In the genomic region with DNA sequence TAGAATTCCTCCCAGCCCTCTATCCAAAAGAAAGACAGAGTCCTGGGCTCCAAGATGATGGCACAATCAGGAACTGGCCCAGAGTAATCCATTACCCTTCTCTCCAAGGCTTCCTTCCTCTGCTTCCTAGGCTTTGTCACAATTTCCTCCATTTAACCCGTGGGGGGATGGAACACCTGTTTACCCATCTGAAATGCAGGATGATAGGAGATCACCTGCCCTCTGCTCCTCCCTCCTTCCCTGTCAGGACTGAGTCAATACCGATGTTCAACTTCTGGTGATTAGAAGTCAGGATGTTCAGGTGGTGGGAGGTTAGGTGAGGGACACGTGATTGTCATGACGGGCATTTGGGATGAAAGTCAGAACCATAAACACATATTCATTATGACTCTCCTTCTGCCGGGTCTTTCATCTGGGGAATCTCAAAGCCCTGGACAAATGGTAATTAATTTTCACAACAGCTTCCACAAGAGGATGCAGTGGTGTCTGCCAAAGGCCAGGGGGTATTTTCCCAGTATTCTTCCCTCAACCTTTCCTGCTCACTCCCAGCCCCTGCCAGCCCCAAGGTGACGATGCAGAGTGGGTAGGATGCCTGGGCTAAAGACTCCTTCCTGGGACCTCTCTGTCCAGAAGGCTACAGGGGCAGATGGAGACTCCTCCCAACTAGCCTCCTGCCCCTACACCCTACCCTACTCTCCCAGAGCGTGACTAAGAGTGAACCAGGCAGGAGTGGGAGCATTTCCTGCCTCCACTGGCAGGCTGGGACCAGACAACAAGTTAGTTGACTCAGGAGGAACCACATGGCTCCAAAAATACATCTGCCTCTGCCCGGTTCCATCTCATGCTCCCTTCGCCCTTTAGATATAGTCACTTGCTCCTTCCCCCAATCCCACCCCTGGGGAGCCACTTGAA, we compare ENCODE assay signal across 13 cellular contexts. TPM values are rescaled to one million over a fixed set of nuclear protein-coding genes. Genes with fewer than 3 reads are reported as not detected.
A peak's percentile ranks its signal among the peaks of the same experiment; 100 is the strongest.
DNase-seq lines count a peak whose midpoint lies in the region; ATAC-seq and TF ChIP-seq lines count a peak whose summit lies in the region.
"Had no signal": no experiment of that assay in that cellular context is flagged by ENCODE, and none has a peak within 500 bp of the region (broad histone marks: within the 10 kb centered on the region; RNA-seq: fewer than 3 reads in every experiment).

No MANE protein-coding gene starts in this region.

- peaks cover 67% of the 10 kb centered on the region for H3K4me1 ChIP-seq in GM23248 (ENCODE audit: insufficient read depth)
- peaks cover 10% of the 10 kb centered on the region for H3K4me1 ChIP-seq in neural progenitor cell

- H4K20me1 ChIP-seq in GM23248 (ENCODE audit: insufficient read depth): no peaks in the 10 kb centered on the region
- no peaks in the 10 kb centered on the region for H4K20me1 ChIP-seq in neural progenitor cell (ENCODE audit: low read depth)

- H3K36me3 ChIP-seq in GM23248 (ENCODE audit: low read depth): no peaks in the 10 kb centered on the region
- H3K36me3 ChIP-seq in neural progenitor cell: no peaks in the 10 kb centered on the region
- H3K36me3 ChIP-seq: tibial artery had no signal

- H3K36me3 Mint-ChIP-seq in T-helper 17 cell (ENCODE audit: low read depth) (peaks cover 2% of the 10 kb centered on the region), neural progenitor cell (no peaks in the 10 kb centered on the region)
- no peaks in the 10 kb centered on the region for H3K36me3 Mint-ChIP-seq in CD4-positive, alpha-beta T cell (ENCODE audit: low read depth)

- POLR2A ChIA-PET in CD4-positive, alpha-beta T cell (lab: Charles Lee): no interaction called here

- H3K4me3 Mint-ChIP-seq in T-helper 17 cell (no peak overlapping the region), neural progenitor cell (no peak overlapping the region)
- no peak overlapping the region for H3K4me3 Mint-ChIP-seq in CD4-positive, alpha-beta T cell

- in situ Hi-C loops in GM23248 (cut with MboI): no loop called here

- no peaks in the 10 kb centered on the region for H3K79me2 ChIP-seq in GM23248 (ENCODE audit: insufficient read depth)
- H3K79me2 ChIP-seq in neural progenitor cell (ENCODE audit: low read depth): no peaks in the 10 kb centered on the region

- H3K4me3 ChIP-seq in GM23248 (no peak overlapping the region; the same call in 1 of the 2 replicates), foreskin fibroblast (ENCODE audit: low read depth in 1 of 2, low read length in 2 of 2) (no peak overlapping the region), neural progenitor cell (no peak overlapping the region), lower leg skin (ENCODE audit: low read depth, poor library complexity, severe bottlenecking) (no peak overlapping the region)
- H3K4me3 ChIP-seq: tibial artery had no signal

- CTCF ChIA-PET in CD4-positive, alpha-beta T cell (lab: Charles Lee): no interaction called here

- intact Hi-C loops in CD4-positive, alpha-beta T cell (cut with DNase I, micrococcal nuclease): no loop called here
- intact Hi-C loops in lower leg skin (cut with DNase I; ENCODE audit: low total_unique reads): no loop called here

- H3K27me3 ChIP-seq in GM23248 (replicated peaks; ENCODE audit: insufficient read depth) (no peaks in the 10 kb centered on the region), neural progenitor cell (no peaks in the 10 kb centered on the region)
- no peaks in the 10 kb centered on the region for H3K27me3 ChIP-seq in CD4-positive, alpha-beta T cell (ENCODE audit: control insufficient read depth, insufficient read depth, low read length)

- H3K9ac ChIP-seq in GM23248 (peak overlapping the region; percentile 37), neural progenitor cell (no peak overlapping the region)

- no peak for TF ChIP-seq POLR2A in lower leg skin (IDR thresholded peaks at IDR 0.05)

- H3K9me2 ChIP-seq in GM23248 (ENCODE audit: insufficient read depth): no peaks in the 10 kb centered on the region

- H2AFZ ChIP-seq in GM23248 (0 out of 2 replicates have a peak overlapping the region, but pooled peaks have one; percentile 26), neural progenitor cell (replicated peaks) (no peak overlapping the region)

- H3K27ac Mint-ChIP-seq in T-helper 17 cell: peak overlapping the region; percentile 11
- no peak overlapping the region for H3K27ac Mint-ChIP-seq in CD4-positive, alpha-beta T cell
- no peak overlapping the region for H3K27ac Mint-ChIP-seq in neural progenitor cell

- H3K4me1 Mint-ChIP-seq in T-helper 17 cell: peaks cover 40% of the 10 kb centered on the region
- peaks cover 30% of the 10 kb centered on the region for H3K4me1 Mint-ChIP-seq in CD4-positive, alpha-beta T cell (ENCODE audit: low read depth)
- H3K4me1 Mint-ChIP-seq in neural progenitor cell: peaks cover 9% of the 10 kb centered on the region

- TF ChIP-seq CTCF in foreskin fibroblast (IDR thresholded peaks at IDR 0.05; ENCODE audit: low read depth, low read length) (no peak), neural progenitor cell (IDR thresholded peaks at IDR 0.05) (no peak), lower leg skin (IDR thresholded peaks at IDR 0.05) (no peak)
- TF ChIP-seq CTCF in CD4-positive, alpha-beta T cell (IDR thresholded peaks at IDR 0.05): no peak

- H3F3A ChIP-seq in GM23248 (ENCODE audit: insufficient read depth) (peaks cover 70% of the 10 kb centered on the region), neural progenitor cell (ENCODE audit: low read depth) (peaks cover 9% of the 10 kb centered on the region)

- H3K9me3 ChIP-seq in GM23248 (ENCODE audit: low read depth) (no peaks in the 10 kb centered on the region), T-helper 17 cell (ENCODE audit: control insufficient read depth, low read length, poor library complexity, severe bottlenecking) (no peaks in the 10 kb centered on the region), neural progenitor cell (ENCODE audit: low read depth) (no peaks in the 10 kb centered on the region)
- no peaks in the 10 kb centered on the region for H3K9me3 ChIP-seq in CD4-positive, alpha-beta T cell (ENCODE audit: control insufficient read depth, low read length)
- H3K9me3 ChIP-seq: tibial artery had no signal

- ATAC-seq in T-helper 17 cell: no peak
- ATAC-seq in CD4-positive, alpha-beta T cell (ENCODE audit: poor library complexity): no peak

- peak; percentile 70 for DNase-seq in AG08395 (ENCODE audit: low spot score)
- peak; percentile 91 for DNase-seq in GM23248
- DNase-seq in T-helper 17 cell: no peak
- DNase-seq in foreskin fibroblast: peak; percentile 82 to 85
- no peak for DNase-seq in CD4-positive, alpha-beta T cell
- DNase-seq in NCI-H2196 (lab: John Stamatoyannopoulos, UW; ENCODE audit: unreplicated experiment): no peak
- DNase-seq in neural progenitor cell (ENCODE audit: low spot score): no peak
- no peak for DNase-seq in lower leg skin (ENCODE audit: low spot score in 2 of 2)
- DNase-seq: activated T-cell treated with anti-CD3 and anti-CD28 coated beads, Interleukin-2, amount 50 U/mL, for 1 hour; caudate nucleus; T1000; tibial artery had no signal

- H3K4me2 ChIP-seq in GM23248 (ENCODE audit: unreplicated experiment): peak overlapping the region; percentile 65
- H3K4me2 ChIP-seq in neural progenitor cell: no peak overlapping the region

- H3K27me3 Mint-ChIP-seq in T-helper 17 cell (no peaks in the 10 kb centered on the region), neural progenitor cell (ENCODE audit: insufficient read depth, low read depth) (peaks cover 5% of the 10 kb centered on the region)
- no peaks in the 10 kb centered on the region for H3K27me3 Mint-ChIP-seq in CD4-positive, alpha-beta T cell

- no peaks in the 10 kb centered on the region for H3K9me3 Mint-ChIP-seq in CD4-positive, alpha-beta T cell
- H3K9me3 Mint-ChIP-seq in neural progenitor cell: no peaks in the 10 kb centered on the region

- 51 to 53% methylated on average over 9 of the region's 9 CpGs for WGBS in GM23248 (ENCODE audit: low coverage in 1 of 2, low lambda C conversion rate in 2 of 2, missing lambda C conversion rate in 2 of 2), 2 experiments
- whole genome bisulfite sequencing in lower leg skin, 2 donors: 53 to 59% methylated on average over 9 of the region's 9 CpGs

- H3K27ac ChIP-seq in GM23248 (peak overlapping the region; percentile 85), neural progenitor cell (no peak overlapping the region)
- H3K27ac ChIP-seq in CD4-positive, alpha-beta T cell (ENCODE audit: low read depth, low read length): no peak overlapping the region
- H3K27ac ChIP-seq: HL-60, tibial artery had no signal

RNA-seq across cellular contexts. Expression of a gene that starts 27.9 kb away (rescaled TPM):
- 17.8 and 18.0 TPM in 2 replicates for total RNA-seq in GM23248 (2014; rRNA removed; shearing (Covaris generic))
- polyA plus RNA-seq in GM23248 (2016; fragmentation: Nextera tagmentation; extraction: Ambion mirVana): 5.8 and 13.3 TPM in 2 replicates
- total RNA-seq in T-helper 17 cell (100 to 1,000 TPM in 1 of 2 donors, 10 to 100 TPM in 1; 91.9 to 147 TPM), neural progenitor cell (ENCODE audit: low replicate concordance) (0.34 and 1.5 TPM in 2 replicates), lower leg skin (10 to 100 TPM; 29.8 to 57.2 (median 32.9) TPM)
- 10 to 100 TPM; 64.3 to 66.2 TPM for total RNA-seq in CD4-positive, alpha-beta T cell

RNA-seq across cellular contexts. Expression of a gene that starts 41.9 kb away (rescaled TPM):
- total RNA-seq in GM23248 (2014; rRNA removed; shearing (Covaris generic)): 14.4 and 17.8 TPM in 2 replicates
- 57.7 and 60.5 TPM in 2 replicates for polyA plus RNA-seq in GM23248 (2016; fragmentation: Nextera tagmentation; extraction: Ambion mirVana)
- total RNA-seq in T-helper 17 cell (10 to 100 TPM; 31.6 to 35.9 TPM), neural progenitor cell (ENCODE audit: low replicate concordance) (72.0 and 109 TPM in 2 replicates), lower leg skin (10 to 100 TPM; 23.7 to 31.6 (median 30.5) TPM)
- total RNA-seq in CD4-positive, alpha-beta T cell: 10 to 100 TPM; 46.8 to 48.0 TPM

Comparison
In these comparisons a context has a peak if more than half of its experiments do, and no peak if none do; other contexts are left out.
1. DNase-seq: peak in AG08395 (single experiment), GM23248 (single experiment) and foreskin fibroblast (2 of 2); none in T-helper 17 cell (0 of 3), CD4-positive, alpha-beta T cell (0 of 10), NCI-H2196 (single experiment), neural progenitor cell (single experiment) and lower leg skin (0 of 2).